ENCODE assay signal across 1 cellular context in genomic region chr12:133037207-133038005, GRCh38.
A peak's percentile ranks its signal among the peaks of the same experiment; 100 is the strongest.
TF ChIP-seq lines count a peak whose summit lies in the region.

TSS of gene ZNF84 (plus strand) at chr12:133037509. CDS start at chr12:133041468, 3,959 bp downstream.

TF ChIP-seq in HepG2, 621 proteins besides CTCF, POLR2A, EP300 and RAD21 (continued from another document and continues in another):
- no peak; the same call in 1 of the 2 replicates for TF ChIP-seq ZHX2 (IDR thresholded peaks at IDR 0.05; ENCODE audit: low read depth)
- no peak for TF ChIP-seq ZHX2 (CRISPR knock-in tag; IDR thresholded peaks at IDR 0.05; ENCODE audit: borderline replicate concordance)
- peak; percentile 86; the same call in 1 of the 2 replicates for TF ChIP-seq ZNF558 (CRISPR knock-in tag; IDR thresholded peaks at IDR 0.05; ENCODE audit: borderline replicate concordance)
- no peak for TF ChIP-seq DZIP1 (CRISPR knock-in tag; IDR thresholded peaks at IDR 0.05)
- TF ChIP-seq SRF (IDR thresholded peaks at IDR 0.05; ENCODE audit: low read depth, low read length), result no peak
- TF ChIP-seq KDM5B (CRISPR knock-in tag; IDR thresholded peaks at IDR 0.05; ENCODE audit: borderline replicate concordance), result peak; percentile 85; the same call in 1 of the 2 replicates
- 0 out of 2 replicates have a peak, but pooled peaks have one; percentile 74 for TF ChIP-seq ZNF251 (CRISPR knock-in tag; IDR thresholded peaks at IDR 0.05)
- peak; percentile 51; the same call in 1 of the 2 replicates for TF ChIP-seq FOXK1 (CRISPR knock-in tag; IDR thresholded peaks at IDR 0.05; ENCODE audit: borderline replicate concordance, low read depth)
- TF ChIP-seq ZSCAN30 (CRISPR knock-in tag; IDR thresholded peaks at IDR 0.05), result no peak
- peak; percentile 93; the same call in 1 of the 2 replicates for TF ChIP-seq EEA1 (CRISPR knock-in tag; IDR thresholded peaks at IDR 0.05; ENCODE audit: borderline replicate concordance)
- no peak for TF ChIP-seq ZNF460 (CRISPR knock-in tag; IDR thresholded peaks at IDR 0.05; ENCODE audit: borderline replicate concordance)
- TF ChIP-seq NFATC3 (CRISPR knock-in tag; IDR thresholded peaks at IDR 0.05), result no peak
- no peak for TF ChIP-seq FOXP4 (CRISPR knock-in tag; IDR thresholded peaks at IDR 0.05)
- TF ChIP-seq ZNF354B (CRISPR knock-in tag; IDR thresholded peaks at IDR 0.05), result no peak
- no peak for TF ChIP-seq ZBTB37 (CRISPR knock-in tag; IDR thresholded peaks at IDR 0.05)
- peak; percentile 78 for TF ChIP-seq TARDBP (CRISPR knock-in tag; IDR thresholded peaks at IDR 0.05)
- peak; percentile 92; the same call in 1 of the 2 replicates for TF ChIP-seq ZNF724P (CRISPR knock-in tag; IDR thresholded peaks at IDR 0.05; ENCODE audit: borderline replicate concordance)
- no peak for TF ChIP-seq REXO4 (CRISPR knock-in tag; IDR thresholded peaks at IDR 0.05; ENCODE audit: borderline replicate concordance)
- peak; percentile 44 for TF ChIP-seq ZXDC (CRISPR knock-in tag; IDR thresholded peaks at IDR 0.05)
- peak; percentile 91 for TF ChIP-seq HOXA9 (CRISPR knock-in tag; IDR thresholded peaks at IDR 0.05; ENCODE audit: borderline replicate concordance)
- no peak for TF ChIP-seq MLLT10 (CRISPR knock-in tag; IDR thresholded peaks at IDR 0.05)
- TF ChIP-seq LRRFIP1 (CRISPR knock-in tag; conservative IDR thresholded peaks at IDR 0.05), result no peak
- TF ChIP-seq ZNF136 (CRISPR knock-in tag; IDR thresholded peaks at IDR 0.05; ENCODE audit: low read depth), result 0 out of 2 replicates have a peak, but pooled peaks have one; percentile 91
- no peak for TF ChIP-seq SIN3B (IDR thresholded peaks at IDR 0.05; ENCODE audit: low read length)
- no peak for TF ChIP-seq NONO (IDR thresholded peaks at IDR 0.05)
- TF ChIP-seq NONO (CRISPR knock-in tag; conservative IDR thresholded peaks at IDR 0.05), result peak; percentile 94
- TF ChIP-seq TOE1 (CRISPR knock-in tag; IDR thresholded peaks at IDR 0.05), result peak; percentile 72; the same call in 1 of the 2 replicates
- peak; percentile 93 for TF ChIP-seq POGK (CRISPR knock-in tag; conservative IDR thresholded peaks at IDR 0.05)
- no peak for TF ChIP-seq RORA (CRISPR knock-in tag; IDR thresholded peaks at IDR 0.05)
- peak; percentile 91 for TF ChIP-seq RFX1 (IDR thresholded peaks at IDR 0.05)
- TF ChIP-seq ZFY (CRISPR knock-in tag; IDR thresholded peaks at IDR 0.05), result peak; percentile 88
- no peak; the same call in 1 of the 2 replicates for TF ChIP-seq ZNF790 (CRISPR knock-in tag; IDR thresholded peaks at IDR 0.05; ENCODE audit: borderline replicate concordance)
- no peak for TF ChIP-seq ELF4 (CRISPR knock-in tag; IDR thresholded peaks at IDR 0.05; ENCODE audit: borderline replicate concordance)
- no peak for TF ChIP-seq TAF15 (IDR thresholded peaks at IDR 0.05; ENCODE audit: low read depth, low read length, poor library complexity, severe bottlenecking)
- peak; percentile 90 for TF ChIP-seq ZZZ3 (CRISPR knock-in tag; IDR thresholded peaks at IDR 0.05; ENCODE audit: borderline replicate concordance)
- TF ChIP-seq CCAR2 (optimal IDR thresholded peaks at IDR 0.05; ENCODE audit: low read depth, low read length), result no peak
- peak; percentile 83 for TF ChIP-seq ARNT2 (CRISPR knock-in tag; IDR thresholded peaks at IDR 0.05; ENCODE audit: low read depth)
- no peak for TF ChIP-seq ZNF207 (IDR thresholded peaks at IDR 0.05; ENCODE audit: borderline replicate concordance)
- TF ChIP-seq SUZ12 (IDR thresholded peaks at IDR 0.05; ENCODE audit: low read depth, low read length), result peak; percentile 70
- no peak for TF ChIP-seq RFXANK (CRISPR knock-in tag; IDR thresholded peaks at IDR 0.05)
- TF ChIP-seq ZBTB34 (CRISPR knock-in tag; IDR thresholded peaks at IDR 0.05), result no peak; the same call in 1 of the 2 replicates
- TF ChIP-seq GATAD1 (CRISPR knock-in tag; IDR thresholded peaks at IDR 0.05), result peak; percentile 82
